10 cellular contexts compared by ENCODE assay signal in the genomic region with DNA sequence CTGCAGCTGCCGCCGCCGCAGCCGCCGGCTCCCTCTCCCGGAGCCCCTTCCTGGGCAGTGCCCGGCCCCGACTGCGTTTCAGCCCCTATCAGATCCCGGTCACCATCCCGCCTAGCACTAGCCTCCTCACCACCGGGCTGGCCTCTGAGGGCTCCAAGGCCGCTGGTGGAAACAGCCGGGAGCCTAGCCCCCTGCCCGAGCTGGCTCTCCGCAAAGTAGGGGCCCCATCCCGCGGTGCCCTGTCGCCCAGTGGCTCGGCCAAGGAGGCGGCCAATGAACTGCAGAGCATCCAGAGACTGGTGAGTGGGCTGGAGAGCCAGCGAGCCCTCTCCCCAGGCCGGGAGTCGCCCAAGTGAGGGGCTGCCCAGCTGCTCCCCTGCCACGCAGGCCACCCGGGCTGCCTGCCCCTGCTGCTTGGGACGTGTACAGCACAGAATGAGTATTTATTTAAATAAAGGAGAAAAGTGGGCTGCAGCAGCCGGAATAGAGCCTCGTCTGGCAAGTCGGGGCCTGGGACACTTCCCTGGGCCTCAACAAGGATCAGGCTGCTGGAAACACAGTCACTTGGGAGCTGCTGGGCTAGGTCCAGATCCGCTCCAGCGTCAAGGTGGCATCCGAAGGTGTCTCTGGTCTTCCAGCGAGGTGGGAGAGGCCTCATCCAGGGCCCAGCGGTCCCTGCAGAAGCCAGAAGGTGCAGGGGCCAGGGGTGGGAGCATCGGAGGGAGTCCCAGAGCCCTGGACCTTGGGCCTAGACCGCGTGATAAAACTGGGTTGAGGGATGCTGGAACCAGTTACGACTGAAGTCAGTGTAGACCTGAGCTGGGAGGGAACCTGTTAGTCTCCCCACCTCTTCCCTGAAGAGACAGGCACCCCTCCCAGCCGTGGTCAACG. TPM values are rescaled to one million over a fixed set of nuclear protein-coding genes. Genes with fewer than 3 reads are reported as not detected.
DNase-seq lines count a peak whose midpoint lies in the region; ATAC-seq and TF ChIP-seq lines count a peak whose summit lies in the region.
"Had no signal": no experiment of that assay in that cellular context is flagged by ENCODE, and none has a peak within 500 bp of the region (broad histone marks: within the 10 kb centered on the region; RNA-seq: fewer than 3 reads in every experiment).

No MANE protein-coding gene starts in this region.

- H3K9me3 ChIP-seq in adipocyte (ENCODE audit: control insufficient read depth, low read length) = no peaks in the 10 kb centered on the region
- no peaks in the 10 kb centered on the region for H3K9me3 ChIP-seq in lower lobe of right lung
- no peaks in the 10 kb centered on the region for H3K9me3 ChIP-seq in upper lobe of left lung

- H3K27me3 Mint-ChIP-seq in activated T-cell treated with anti-CD3 and anti-CD28 coated beads, Interleukin-2, amount 50 U/mL, for 24 hours = peaks cover 69% of the 10 kb centered on the region

- intact Hi-C loops in lower lobe of right lung (cut with DNase I) = no loop called here

- H3K27ac Mint-ChIP-seq in activated T-cell treated with anti-CD3 and anti-CD28 coated beads, Interleukin-2, amount 50 U/mL, for 24 hours = no peak overlapping the region

- no peak for TF ChIP-seq CTCF in lower lobe of right lung (IDR thresholded peaks at IDR 0.05)
- TF ChIP-seq CTCF in upper lobe of left lung (IDR thresholded peaks at IDR 0.05) = no peak

- H3K4me3 ChIP-seq in adipocyte (ENCODE audit: low read length) = peak overlapping the region; percentile 77
- peak overlapping the region; percentile 67 for H3K4me3 ChIP-seq in lower lobe of right lung
- peak overlapping the region in 3 of 4 donors; percentile 1 to 63 (median 55) for H3K4me3 ChIP-seq in upper lobe of left lung

- TF ChIP-seq POLR2A in upper lobe of left lung (IDR thresholded peaks at IDR 0.05) = no peak

- ATAC-seq in lower lobe of right lung (no peak), upper lobe of left lung (ENCODE audit: low FRiP score in 2 of 2) (no peak), GM18861 (IDR thresholded peaks at IDR 0.05; ENCODE audit: unreplicated experiment) (no peak)

- no peak for DNase-seq in activated T-cell treated with anti-CD3 and anti-CD28 coated beads, Interleukin-2, amount 50 U/mL, for 24 hours
- DNase-seq in activated T-cell treated with anti-CD3 and anti-CD28 coated beads, Interleukin-2, amount 50 U/mL, for 48 hours = no peak
- peak; percentile 46 for DNase-seq in adipocyte (ENCODE audit: low read depth)
- peak; percentile 43 for DNase-seq in lower lobe of right lung
- DNase-seq in upper lobe of left lung = peak; percentile 18 to 79
- DNase-seq in NCI-H2227 (lab: John Stamatoyannopoulos, UW; ENCODE audit: unreplicated experiment) = no peak
- no peak for DNase-seq in H4 (ENCODE audit: low spot score)
- DNase-seq: stimulated activated CD4-positive, alpha-beta T cell treated with anti-CD3 and anti-CD28 coated beads, Interleukin-2, amount 100 ng/mL, for 24 hours had no signal

- H3K27ac ChIP-seq in lower lobe of right lung = peak overlapping the region; percentile 89
- H3K27ac ChIP-seq in upper lobe of left lung = peak overlapping the region; percentile 90 to 97 (median 92)

- no peaks in the 10 kb centered on the region for H3K27me3 ChIP-seq in adipocyte (replicated peaks; ENCODE audit: control insufficient read depth, insufficient read depth, low read length)
- H3K27me3 ChIP-seq in lower lobe of right lung (ENCODE audit: low read depth) = peaks cover 74% of the 10 kb centered on the region
- H3K27me3 ChIP-seq in upper lobe of left lung = peaks cover 0 to 47% (median 31%) of the 10 kb centered on the region in 4 donors

- no peaks in the 10 kb centered on the region for H3K9me3 Mint-ChIP-seq in activated T-cell treated with anti-CD3 and anti-CD28 coated beads, Interleukin-2, amount 50 U/mL, for 24 hours

- H3K36me3 Mint-ChIP-seq in activated T-cell treated with anti-CD3 and anti-CD28 coated beads, Interleukin-2, amount 50 U/mL, for 24 hours (ENCODE audit: low read depth) = no peaks in the 10 kb centered on the region

- whole genome bisulfite sequencing in upper lobe of left lung, 2 donors = 55 to 67% methylated on average over 21 to 41 of the region's 41 CpGs

- H3K9ac ChIP-seq in adipocyte (ENCODE audit: low read length) = peak overlapping the region; percentile 87

- peaks cover 50% of the 10 kb centered on the region for H3K36me3 ChIP-seq in adipocyte (ENCODE audit: control insufficient read depth, insufficient read depth, low read length, severe bottlenecking)
- peaks cover 32% of the 10 kb centered on the region for H3K36me3 ChIP-seq in lower lobe of right lung
- peaks cover 0 to 49% (median 26%) of the 10 kb centered on the region in 4 donors for H3K36me3 ChIP-seq in upper lobe of left lung

- peak overlapping the region; percentile 57 for H3K4me3 Mint-ChIP-seq in activated T-cell treated with anti-CD3 and anti-CD28 coated beads, Interleukin-2, amount 50 U/mL, for 24 hours

- H3K4me1 Mint-ChIP-seq in activated T-cell treated with anti-CD3 and anti-CD28 coated beads, Interleukin-2, amount 50 U/mL, for 24 hours (ENCODE audit: low read depth) = peaks cover 33% of the 10 kb centered on the region

- TF ChIP-seq EP300 in upper lobe of left lung (IDR thresholded peaks at IDR 0.05) = no peak

- H3K4me1 ChIP-seq in adipocyte (ENCODE audit: control insufficient read depth, insufficient read depth, low read length) (peaks cover 36% of the 10 kb centered on the region), lower lobe of right lung (peaks cover 52% of the 10 kb centered on the region), upper lobe of left lung (peaks cover 22 to 90% (median 55%) of the 10 kb centered on the region in 4 donors)

RNA-seq across cellular contexts. Expression of a gene that starts 8.8 kb away (rescaled TPM):
- total RNA-seq in lower lobe of right lung = 83.3 TPM
- 100 to 1,000 TPM in 2 of 6 donors, 10 to 100 TPM in 4; 22.4 to 130 (median 92.7) TPM for total RNA-seq in upper lobe of left lung
- total RNA-seq in H4 (2014; rRNA removed; shearing (Covaris generic)) = 0.95 and 1.5 TPM in 2 replicates

RNA-seq across cellular contexts. Expression of a gene that starts 43.8 kb away (rescaled TPM):
- total RNA-seq in lower lobe of right lung = 22.3 TPM
- 10 to 100 TPM; 10.2 to 69.1 (median 22.7) TPM for total RNA-seq in upper lobe of left lung
- total RNA-seq in H4 (2014; rRNA removed; shearing (Covaris generic)) = not detected in 2 replicates
- total RNA-seq: LHCN-M2 had no signal

Comparison
In these comparisons a context has a peak if more than half of its experiments do, and no peak if none do; other contexts are left out.
1. DNase-seq: peak in adipocyte (single experiment), lower lobe of right lung (single experiment) and upper lobe of left lung (2 of 2); none in activated T-cell treated with anti-CD3 and anti-CD28 coated beads, Interleukin-2, amount 50 U/mL, for 24 hours (single experiment), activated T-cell treated with anti-CD3 and anti-CD28 coated beads, Interleukin-2, amount 50 U/mL, for 48 hours (0 of 2), NCI-H2227 (single experiment) and H4 (single experiment).
2. RNA of a gene that starts 43.8 kb away (total RNA-seq): 10.2 to 69.1 TPM in upper lobe of left lung and 22.3 TPM in lower lobe of right lung (single experiment); not detected in H4; every median in the first group is over 10 times any median in the second.
3. Peak in every context shown above with its lines, with median percentiles within 50 percentile points of each other: H3K4me3 ChIP-seq.